19 cellular contexts compared by ENCODE assay signal in genomic region chr6:34771727-34772126, GRCh38. TPM values are rescaled to one million over a fixed set of nuclear protein-coding genes. Genes with fewer than 3 reads are reported as not detected.
DNase-seq lines count a peak whose midpoint lies in the region; TF ChIP-seq lines count a peak whose summit lies in the region.
"Had no signal": no experiment of that assay in that cellular context is flagged by ENCODE, and none has a peak within 500 bp of the region (broad histone marks: within the 10 kb centered on the region; RNA-seq: fewer than 3 reads in every experiment).

No MANE protein-coding gene starts in this region.

- no peaks in the 10 kb centered on the region for H3K9me3 Mint-ChIP-seq in activated naive CD4-positive, alpha-beta T cell treated with anti-CD3 and anti-CD28 coated beads, Interleukin-2, amount 10 ng/mL, durations not matched to agents 7 days and 5 days
- H3K9me3 Mint-ChIP-seq in activated naive CD4-positive, alpha-beta T cell treated with anti-CD3 and anti-CD28 coated beads for 36 hours: no peaks in the 10 kb centered on the region
- H3K9me3 Mint-ChIP-seq: activated T-cell treated with anti-CD3 and anti-CD28 coated beads, Interleukin-2, amount 50 U/mL, for 24 hours; IgD-negative memory B cell had no signal

- no peak overlapping the region for H3K4me2 ChIP-seq in SK-N-SH
- H3K4me2 ChIP-seq in fibroblast of lung (ENCODE audit: extremely low read depth, insufficient read depth, low read length): no peak overlapping the region
- H3K4me2 ChIP-seq in smooth muscle cell: peak overlapping the region; percentile 68
- H3K4me2 ChIP-seq: A549 had no signal

- TF ChIP-seq RAD21 in SK-N-SH (IDR thresholded peaks at IDR 0.05; ENCODE audit: low read length): no peak

- CTCF ChIA-PET in activated naive CD4-positive, alpha-beta T cell treated with anti-CD3 and anti-CD28 coated beads, Interleukin-2, amount 10 ng/mL, durations not matched to agents 7 days and 5 days (lab: Charles Lee): no interaction called here
- CTCF ChIA-PET in activated naive CD4-positive, alpha-beta T cell treated with anti-CD3 and anti-CD28 coated beads for 36 hours (lab: Charles Lee): interaction anchor here (0.6 kb wide), 1 partner anchor 32 kb away, joined by 3 read pairs; no protein-coding TSS in a partner anchor
- CTCF ChIA-PET in SK-N-SH (lab: Yijun Ruan, JAX): interaction anchor here (0.8 kb wide), 1 partner anchor 20 kb away, joined by 3 read pairs; the partner anchor contains the start of gene BLTP3A

- H3K27me3 ChIP-seq in SK-N-SH (ENCODE audit: insufficient read depth) (no peaks in the 10 kb centered on the region), fibroblast of lung (ENCODE audit: control insufficient read depth, insufficient read depth, low read length) (no peaks in the 10 kb centered on the region), smooth muscle cell (ENCODE audit: low read depth) (no peaks in the 10 kb centered on the region), uterus (no peaks in the 10 kb centered on the region)
- H3K27me3 ChIP-seq: dorsolateral prefrontal cortex, Peyer's patch, suprapubic skin had no signal

- WGBS in SK-N-SH (ENCODE audit: low lambda C conversion rate): 98% methylated on average over 1 of the region's 1 CpG
- WGBS in smooth muscle cell (ENCODE audit: low lambda C conversion rate): 28% methylated on average over 1 of the region's 1 CpG

- peak overlapping the region; percentile 65 for H3K27ac Mint-ChIP-seq in activated naive CD4-positive, alpha-beta T cell treated with anti-CD3 and anti-CD28 coated beads, Interleukin-2, amount 10 ng/mL, durations not matched to agents 7 days and 5 days
- H3K27ac Mint-ChIP-seq in activated naive CD4-positive, alpha-beta T cell treated with anti-CD3 and anti-CD28 coated beads for 36 hours: no peak overlapping the region
- H3K27ac Mint-ChIP-seq: activated T-cell treated with anti-CD3 and anti-CD28 coated beads, Interleukin-2, amount 50 U/mL, for 24 hours; IgD-negative memory B cell had no signal

- H3K36me3 ChIP-seq in SK-N-SH (replicated peaks in 1 of 2; ENCODE audit: control insufficient read depth in 1 of 2, insufficient read depth in 2 of 2, low read length in 1 of 2) (peaks cover 54 to 57% of the 10 kb centered on the region in 2 experiments), fibroblast of lung (ENCODE audit: control insufficient read depth, insufficient read depth, low read length) (peaks cover 7% of the 10 kb centered on the region), smooth muscle cell (ENCODE audit: low read depth) (peaks cover 14% of the 10 kb centered on the region), uterus (no peaks in the 10 kb centered on the region)

- H3K36me3 Mint-ChIP-seq in activated naive CD4-positive, alpha-beta T cell treated with anti-CD3 and anti-CD28 coated beads, Interleukin-2, amount 10 ng/mL, durations not matched to agents 7 days and 5 days: peaks cover 36% of the 10 kb centered on the region
- peaks cover 32% of the 10 kb centered on the region for H3K36me3 Mint-ChIP-seq in activated naive CD4-positive, alpha-beta T cell treated with anti-CD3 and anti-CD28 coated beads for 36 hours (ENCODE audit: low read depth)

- peak overlapping the region in 1 of 2 experiments; percentile 23; a peak in 1 of 4 replicates for H3K27ac ChIP-seq in SK-N-SH (ENCODE audit: low read depth in 2 of 2, low read length in 1 of 2)
- no peak overlapping the region for H3K27ac ChIP-seq in fibroblast of lung (ENCODE audit: insufficient read depth, low read length)
- peak overlapping the region; percentile 62 for H3K27ac ChIP-seq in smooth muscle cell (ENCODE audit: low read depth)
- no peak overlapping the region for H3K27ac ChIP-seq in uterus
- H3K27ac ChIP-seq: A549, dorsolateral prefrontal cortex, Peyer's patch, suprapubic skin had no signal

- peaks cover 14% of the 10 kb centered on the region for H3F3A ChIP-seq in SK-N-SH (replicated peaks; ENCODE audit: insufficient read depth)
- H3F3A ChIP-seq in smooth muscle cell (ENCODE audit: low read depth): peaks cover 5% of the 10 kb centered on the region

- H3K9me3 ChIP-seq in SK-N-SH (no peaks in the 10 kb centered on the region), fibroblast of lung (ENCODE audit: control insufficient read depth, insufficient read depth, low read depth, low read length) (no peaks in the 10 kb centered on the region), smooth muscle cell (replicated peaks; ENCODE audit: low read depth) (no peaks in the 10 kb centered on the region), uterus (no peaks in the 10 kb centered on the region)
- H3K9me3 ChIP-seq: A549, Peyer's patch, suprapubic skin had no signal

- H3K4me3 ChIP-seq in SK-N-SH (ENCODE audit: low read depth in 2 of 2, low read length in 1 of 2) (no peak overlapping the region), fibroblast of lung (replicated peaks in 1 of 4; ENCODE audit: control extremely low read depth in 1 of 4, insufficient read depth in 1 of 4, low read depth in 3 of 4, low read length in 4 of 4) (no peak overlapping the region), smooth muscle cell (no peak overlapping the region), uterus (no peak overlapping the region)
- H3K4me3 ChIP-seq: A549, dorsolateral prefrontal cortex, Peyer's patch, suprapubic skin had no signal

- DNase-seq in activated naive CD4-positive, alpha-beta T cell treated with anti-CD3 and anti-CD28 coated beads, Interleukin-2, amount 10 ng/mL, durations not matched to agents 7 days and 5 days: no peak
- DNase-seq in activated naive CD4-positive, alpha-beta T cell treated with anti-CD3 and anti-CD28 coated beads for 36 hours: no peak
- DNase-seq in SK-N-SH (no peak), fibroblast of lung (ENCODE audit: low read depth in 2 of 2) (peak; percentile 28 to 88), smooth muscle cell (lab: John Stamatoyannopoulos, UW; ENCODE audit: unreplicated experiment) (no peak), uterus (no peak), hypothalamus (lab: John Stamatoyannopoulos, UW) (no peak), NCI-H69 (lab: John Stamatoyannopoulos, UW) (no peak)
- DNase-seq: activated T-cell treated with anti-CD3 and anti-CD28 coated beads, Interleukin-2, amount 50 U/mL, for 24 hours; amygdala; Calu3; dorsolateral prefrontal cortex; kidney; NCI-H1417; NCI-H446 treated with DMSO at 0.1 percent for 48 hours; Peyer's patch had no signal

- H4K20me1 ChIP-seq in SK-N-SH (ENCODE audit: insufficient read depth) (no peaks in the 10 kb centered on the region), fibroblast of lung (ENCODE audit: control insufficient read depth, extremely low read depth, insufficient read depth, low read length) (no peaks in the 10 kb centered on the region), smooth muscle cell (ENCODE audit: low read depth) (peaks cover 16% of the 10 kb centered on the region)

- H3K4me1 Mint-ChIP-seq in activated naive CD4-positive, alpha-beta T cell treated with anti-CD3 and anti-CD28 coated beads, Interleukin-2, amount 10 ng/mL, durations not matched to agents 7 days and 5 days: peaks cover 22% of the 10 kb centered on the region
- peaks cover 15% of the 10 kb centered on the region for H3K4me1 Mint-ChIP-seq in activated naive CD4-positive, alpha-beta T cell treated with anti-CD3 and anti-CD28 coated beads for 36 hours (ENCODE audit: low read depth)

- intact Hi-C loops in activated naive CD4-positive, alpha-beta T cell treated with anti-CD3 and anti-CD28 coated beads for 36 hours (cut with micrococcal nuclease): no loop called here
- intact Hi-C loops in uterus (cut with DNase I; ENCODE audit: low total_unique reads): no loop called here

- POLR2A ChIA-PET in SK-N-SH (lab: Yijun Ruan, JAX): no interaction called here

- TF ChIP-seq CTCF in SK-N-SH (IDR thresholded peaks at IDR 0.05) (no peak), fibroblast of lung (conservative IDR thresholded peaks at IDR 0.05 in 1 of 2, IDR thresholded peaks at IDR 0.05 in 1 of 2; ENCODE audit: low read depth in 1 of 2, low read length in 2 of 2) (no peak), smooth muscle cell (IDR thresholded peaks at IDR 0.05; ENCODE audit: borderline replicate concordance, insufficient read depth, poor library complexity, severe bottlenecking) (no peak), uterus (IDR thresholded peaks at IDR 0.05) (no peak)

- no peak overlapping the region for H3K4me3 Mint-ChIP-seq in activated naive CD4-positive, alpha-beta T cell treated with anti-CD3 and anti-CD28 coated beads, Interleukin-2, amount 10 ng/mL, durations not matched to agents 7 days and 5 days
- H3K4me3 Mint-ChIP-seq in activated naive CD4-positive, alpha-beta T cell treated with anti-CD3 and anti-CD28 coated beads for 36 hours: no peak overlapping the region
- H3K4me3 Mint-ChIP-seq: activated T-cell treated with anti-CD3 and anti-CD28 coated beads, Interleukin-2, amount 50 U/mL, for 24 hours; IgD-negative memory B cell had no signal

- no peak for TF ChIP-seq EP300 in SK-N-SH (IDR thresholded peaks at IDR 0.05; ENCODE audit: borderline replicate concordance in 1 of 2, low read depth in 1 of 2, low read length in 1 of 2)

- H2AFZ ChIP-seq in SK-N-SH (ENCODE audit: low read depth) (no peak overlapping the region), fibroblast of lung (ENCODE audit: low read length) (no peak overlapping the region), smooth muscle cell (ENCODE audit: low read depth) (no peak overlapping the region)

- no peaks in the 10 kb centered on the region for H3K4me1 ChIP-seq in SK-N-SH (ENCODE audit: control insufficient read depth in 1 of 2, insufficient read depth in 2 of 2, low read depth in 1 of 2, low read length in 1 of 2)
- H3K4me1 ChIP-seq in fibroblast of lung (ENCODE audit: control insufficient read depth, extremely low read depth, insufficient read depth, low read length): peaks cover 3% of the 10 kb centered on the region
- H3K4me1 ChIP-seq in smooth muscle cell (ENCODE audit: low read depth): no peaks in the 10 kb centered on the region
- H3K4me1 ChIP-seq in uterus: no peaks in the 10 kb centered on the region
- H3K4me1 ChIP-seq: A549, Peyer's patch had no signal

- no peaks in the 10 kb centered on the region for H3K9me2 ChIP-seq in SK-N-SH

- H3K79me2 ChIP-seq in SK-N-SH (ENCODE audit: insufficient read depth) (peaks cover 5% of the 10 kb centered on the region), fibroblast of lung (ENCODE audit: control insufficient read depth, insufficient read depth, low read length) (no peaks in the 10 kb centered on the region), smooth muscle cell (ENCODE audit: low read depth) (no peaks in the 10 kb centered on the region)

- H3K9ac ChIP-seq in SK-N-SH (no peak overlapping the region), fibroblast of lung (ENCODE audit: insufficient read depth, low read length) (no peak overlapping the region), smooth muscle cell (ENCODE audit: low read depth) (no peak overlapping the region)

- TF ChIP-seq POLR2A in uterus (IDR thresholded peaks at IDR 0.05): no peak

- H3K27me3 Mint-ChIP-seq in activated naive CD4-positive, alpha-beta T cell treated with anti-CD3 and anti-CD28 coated beads, Interleukin-2, amount 10 ng/mL, durations not matched to agents 7 days and 5 days: no peaks in the 10 kb centered on the region
- no peaks in the 10 kb centered on the region for H3K27me3 Mint-ChIP-seq in activated naive CD4-positive, alpha-beta T cell treated with anti-CD3 and anti-CD28 coated beads for 36 hours (ENCODE audit: low read depth)
- H3K27me3 Mint-ChIP-seq: activated T-cell treated with anti-CD3 and anti-CD28 coated beads, Interleukin-2, amount 50 U/mL, for 24 hours; IgD-negative memory B cell had no signal

RNA-seq across cellular contexts. Expression of gene SNRPC, which starts 14.4 kb away (rescaled TPM):
- total RNA-seq in activated naive CD4-positive, alpha-beta T cell treated with anti-CD3 and anti-CD28 coated beads for 36 hours: 100 to 1,000 TPM; 168 to 179 TPM
- polyA plus RNA-seq in SK-N-SH (2012; rRNA removed) (268 and 278 TPM in 2 replicates), fibroblast of lung (201 and 328 TPM in 2 replicates), smooth muscle cell (340 and 357 TPM in 2 replicates)
- polyA plus RNA-seq in SK-N-SH (2012; cell fraction: cytosol; rRNA removed): 280 and 288 TPM in 2 replicates
- 122 and 135 TPM in 2 replicates for polyA plus RNA-seq in SK-N-SH (2012; cell fraction: nucleus; rRNA removed)
- total RNA-seq in fibroblast of lung (44.7 and 62.4 TPM in 2 replicates), smooth muscle cell (96.0 and 133 TPM in 2 replicates), uterus (10 to 100 TPM; 26.0 to 95.3 (median 55.6) TPM)
- 148 and 200 TPM in 2 replicates for polyA plus RNA-seq in fibroblast of lung (2012)
- 132 and 180 TPM in 2 replicates for polyA minus RNA-seq in fibroblast of lung (ENCODE audit: low replicate concordance)

RNA-seq across cellular contexts. Expression of gene BLTP3A, which starts 20.2 kb away (rescaled TPM):
- 10 to 100 TPM; 17.0 to 17.9 TPM for total RNA-seq in activated naive CD4-positive, alpha-beta T cell treated with anti-CD3 and anti-CD28 coated beads for 36 hours
- 3.1 and 4.4 TPM in 2 replicates for polyA plus RNA-seq in SK-N-SH (2012; rRNA removed)
- 3.1 and 3.5 TPM in 2 replicates for polyA plus RNA-seq in SK-N-SH (2012; cell fraction: cytosol; rRNA removed)
- polyA plus RNA-seq in SK-N-SH (2012; cell fraction: nucleus; rRNA removed): 4.0 and 4.9 TPM in 2 replicates
- total RNA-seq in fibroblast of lung: 5.4 and 7.1 TPM in 2 replicates
- 3.3 and 5.0 TPM in 2 replicates for polyA plus RNA-seq in fibroblast of lung
- 2.6 and 3.3 TPM in 2 replicates for polyA plus RNA-seq in fibroblast of lung (2012)
- polyA minus RNA-seq in fibroblast of lung (ENCODE audit: low replicate concordance): 7.9 and 22.8 TPM in 2 replicates
- 3.7 and 5.2 TPM in 2 replicates for total RNA-seq in smooth muscle cell
- 1.0 and 1.1 TPM in 2 replicates for polyA plus RNA-seq in smooth muscle cell
- 10 to 100 TPM in 1 of 4 donors, 1 to 10 TPM in 3; 2.1 to 16.2 (median 6.6) TPM for total RNA-seq in uterus

Comparison
In these comparisons a context has a peak if more than half of its experiments do, and no peak if none do; other contexts are left out.
1. DNase-seq: peak in fibroblast of lung (2 of 2); none in activated naive CD4-positive, alpha-beta T cell treated with anti-CD3 and anti-CD28 coated beads, Interleukin-2, amount 10 ng/mL, durations not matched to agents 7 days and 5 days (single experiment), activated naive CD4-positive, alpha-beta T cell treated with anti-CD3 and anti-CD28 coated beads for 36 hours (single experiment), SK-N-SH (single experiment), smooth muscle cell (single experiment), uterus (0 of 2), hypothalamus (0 of 51) and NCI-H69 (single experiment).